In genomic region chr10:3371624-3372023, GRCh38 we compare ENCODE assay signal across 6 cellular contexts.
DNase-seq lines count a peak whose midpoint lies in the region; ATAC-seq, FAIRE-seq and TF ChIP-seq lines count a peak whose summit lies in the region.
"Not testable (repeated sequence)": the region's sequence is repeated elsewhere in the genome, so short reads cannot be mapped to it uniquely, and the experiment has no call there.

No MANE protein-coding gene starts in this region.

- intact Hi-C loops in K562 (cut with micrococcal nuclease); transverse colon (cut with DNase I; ENCODE audit: low total_unique reads): not testable (repeated sequence)

- H2BK120ac ChIP-seq in mesenchymal stem cell (ENCODE audit: low read depth, low read length), result not testable (repeated sequence)

- in situ Hi-C loops in K562 (cut with MboI); transverse colon (cut with MboI; ENCODE audit: low pct_ligation_motif_present in 1 of 4, low pct_unique_long_range_greater_than_20kb in 1 of 4, low sequenced_read_pairs in 3 of 4): not testable (repeated sequence)

- not testable (repeated sequence) for H3K14ac ChIP-seq in mesenchymal stem cell (ENCODE audit: low read length in 2 of 2)

- H3K23ac ChIP-seq in mesenchymal stem cell (ENCODE audit: low read length in 2 of 2), result not testable (repeated sequence)

- not testable (repeated sequence) for H3K4ac ChIP-seq in mesenchymal stem cell (ENCODE audit: low read depth in 1 of 2, low read length in 2 of 2)

- not testable (repeated sequence) for H2BK5ac ChIP-seq in mesenchymal stem cell (ENCODE audit: low read depth, low read length, poor library complexity, severe bottlenecking)

- not testable (repeated sequence) for H3K9me3 ChIP-seq in HEK293 (ENCODE audit: control insufficient read depth, insufficient read depth, low read depth, low read length); adipocyte (ENCODE audit: control insufficient read depth, low read length); K562 (replicated peaks; ENCODE audit: control insufficient read depth, insufficient read depth, low read depth, low read length); mesenchymal stem cell (ENCODE audit: control insufficient read depth, low read length); thoracic aorta; transverse colon

- H2AFZ ChIP-seq in K562 (ENCODE audit: low read depth, low read length); mesenchymal stem cell (ENCODE audit: low read depth, low read length): not testable (repeated sequence)

- H3K4me3 ChIP-seq in HEK293 (ENCODE audit: low read depth, low read length); adipocyte (ENCODE audit: low read length); K562; mesenchymal stem cell (ENCODE audit: insufficient read depth in 1 of 2, low read depth in 1 of 2, low read length in 2 of 2); thoracic aorta; transverse colon: not testable (repeated sequence)

- POLR2A ChIA-PET in HEK293 (lab: Yijun Ruan, JAX); K562 (lab: Yijun Ruan, JAX): not testable (repeated sequence)

- peak overlapping the region; percentile 14 to 15 for H2BK12ac ChIP-seq in mesenchymal stem cell (ENCODE audit: low read length in 2 of 2)

- H2BK15ac ChIP-seq in mesenchymal stem cell (ENCODE audit: low read depth, poor library complexity, severe bottlenecking), result not testable (repeated sequence)

- H4K8ac ChIP-seq in mesenchymal stem cell (ENCODE audit: low read length), result not testable (repeated sequence)

- not testable (repeated sequence) for H4K20me1 ChIP-seq in K562 (replicated peaks; ENCODE audit: control insufficient read depth, insufficient read depth, low read length)

- H3K9ac ChIP-seq in adipocyte (ENCODE audit: low read length), result peak overlapping the region; percentile 67
- H3K9ac ChIP-seq in K562 (ENCODE audit: insufficient read depth in 1 of 2, low read depth in 2 of 2, low read length in 2 of 2); mesenchymal stem cell (ENCODE audit: low read length): not testable (repeated sequence)

- CTCF ChIA-PET in HEK293 (lab: Yijun Ruan, JAX); K562 (lab: Yijun Ruan, JAX; ENCODE audit: low intra/inter-chr PET ratio): not testable (repeated sequence)

- TF ChIP-seq RAD21 in K562 (CRISPR knock-in tag; conservative IDR thresholded peaks at IDR 0.05 in 1 of 2, IDR thresholded peaks at IDR 0.05 in 1 of 2), result not testable (repeated sequence)

- H3K27me3 ChIP-seq in adipocyte (replicated peaks; ENCODE audit: control insufficient read depth, insufficient read depth, low read length); mesenchymal stem cell (ENCODE audit: control insufficient read depth in 1 of 2, insufficient read depth in 1 of 2, low read length in 2 of 2); thoracic aorta (replicated peaks; ENCODE audit: insufficient read depth); transverse colon: not testable (repeated sequence)
- H3K27me3 ChIP-seq in K562 (ENCODE audit: control insufficient read depth in 2 of 2, insufficient read depth in 2 of 2, low read length in 2 of 2), result peaks cover 0 to 26% of the 10 kb centered on the region in 2 experiments; a peak in 3 of 5 replicates

- TF ChIP-seq CTCF in HEK293 (tag by site-specific recombination; IDR thresholded peaks at IDR 0.05); K562 (IDR thresholded peaks at IDR 0.05 in 2 of 3, conservative IDR thresholded peaks at IDR 0.05 in 1 of 3; ENCODE audit: insufficient read depth in 2 of 3, low read depth in 1 of 3, low read length in 3 of 3); thoracic aorta (IDR thresholded peaks at IDR 0.05); transverse colon (IDR thresholded peaks at IDR 0.05): not testable (repeated sequence)

- not testable (repeated sequence) for H4K91ac ChIP-seq in mesenchymal stem cell (ENCODE audit: low read length)

- TF ChIP-seq EP300 in K562 (IDR thresholded peaks at IDR 0.05; ENCODE audit: low read length); transverse colon (IDR thresholded peaks at IDR 0.05; ENCODE audit: low read depth): not testable (repeated sequence)

- TF ChIP-seq POLR2A in K562 (conservative IDR thresholded peaks at IDR 0.05); transverse colon (IDR thresholded peaks at IDR 0.05): not testable (repeated sequence)

- not testable (repeated sequence) for FAIRE-seq in K562 (lab: Jason Lieb, UNC)

- not testable (repeated sequence) for H3K36me3 ChIP-seq in HEK293 (ENCODE audit: control insufficient read depth in 2 of 2, insufficient read depth in 1 of 2, low read length in 2 of 2); adipocyte (ENCODE audit: control insufficient read depth, insufficient read depth, low read length, severe bottlenecking); K562 (ENCODE audit: control insufficient read depth, insufficient read depth, low read length); mesenchymal stem cell (ENCODE audit: control insufficient read depth in 1 of 2, insufficient read depth in 2 of 2, low read depth in 1 of 2, low read length in 2 of 2); thoracic aorta; transverse colon

- not testable (repeated sequence) for ATAC-seq in K562; thoracic aorta (ENCODE audit: insufficient number of reproducible peaks, low FRiP score, low read depth)

- H2AK5ac ChIP-seq in mesenchymal stem cell (ENCODE audit: low read length, severe bottlenecking), result not testable (repeated sequence)

- H3K9me1 ChIP-seq in K562 (ENCODE audit: control insufficient read depth, insufficient read depth, low read length), result not testable (repeated sequence)

- not testable (repeated sequence) for DNase-seq in adipocyte (ENCODE audit: low read depth); K562 (ENCODE audit: extremely low read depth in 1 of 4, low spot score in 3 of 4); mesenchymal stem cell; thoracic aorta (ENCODE audit: low spot score); transverse colon

- H3K4me2 ChIP-seq in K562 (ENCODE audit: insufficient read depth, low read length); mesenchymal stem cell (ENCODE audit: low read length, poor library complexity, severe bottlenecking): not testable (repeated sequence)

- H3K79me1 ChIP-seq in mesenchymal stem cell (replicated peaks; ENCODE audit: low read length, poor library complexity, severe bottlenecking), result not testable (repeated sequence)

- BruUV-seq in K562 (replicated peaks; lab: Mats Ljungman, UMichigan), result not testable (repeated sequence)

- not testable (repeated sequence) for H3K4me1 ChIP-seq in HEK293 (ENCODE audit: control insufficient read depth, insufficient read depth, low read length); K562 (replicated peaks in 1 of 2; ENCODE audit: control insufficient read depth in 2 of 2, insufficient read depth in 2 of 2, low read length in 2 of 2); mesenchymal stem cell (ENCODE audit: control insufficient read depth, insufficient read depth, low read depth, low read length); transverse colon
- H3K4me1 ChIP-seq in adipocyte (ENCODE audit: control insufficient read depth, insufficient read depth, low read length) (peaks cover 12% of the 10 kb centered on the region), thoracic aorta (ENCODE audit: control insufficient read depth in 1 of 2, low read depth in 2 of 2) (peaks cover 8 to 11% of the 10 kb centered on the region in 2 donors)

- H3K27ac ChIP-seq in HEK293 (ENCODE audit: extremely low read depth, low read depth, low read length); K562 (ENCODE audit: extremely low read depth, low read depth, low read length); mesenchymal stem cell (ENCODE audit: low read length, poor library complexity, severe bottlenecking): not testable (repeated sequence)
- peak overlapping the region; percentile 59 to 75 for H3K27ac ChIP-seq in thoracic aorta
- H3K27ac ChIP-seq in transverse colon, result peak overlapping the region in 3 of 4 donors; percentile 35 to 51 (median 38)

- not testable (repeated sequence) for H3K79me2 ChIP-seq in K562 (ENCODE audit: control insufficient read depth, insufficient read depth, low read length)

- not testable (repeated sequence) for H3K18ac ChIP-seq in mesenchymal stem cell (ENCODE audit: low read depth in 1 of 2, low read length in 2 of 2)

TF ChIP-seq in HEK293, 187 proteins besides CTCF, POLR2A, EP300 and RAD21:
- peak; percentile 79 for TF ChIP-seq ZNF146 (tag by site-specific recombination; IDR thresholded peaks at IDR 0.05)

TF ChIP-seq in K562, 482 proteins besides CTCF, POLR2A, EP300 and RAD21:
- peak; percentile 58 for TF ChIP-seq ZNF146 (CRISPR knock-in tag; IDR thresholded peaks at IDR 0.05; ENCODE audit: unreplicated experiment)
